Comparison of ENCODE assay signal across 1 cellular context in genomic region chr12:66297080-66297479, GRCh38.
TF ChIP-seq lines count a peak whose summit lies in the region.

No MANE protein-coding gene starts in this region.

TF ChIP-seq in GM23338, 12 proteins besides CTCF, POLR2A, EP300 and RAD21 (continued from another document):
- no peak for TF ChIP-seq ZNF462 (CRISPR knock-in tag; IDR thresholded peaks at IDR 0.05)
- no peak for TF ChIP-seq EZH2 (IDR thresholded peaks at IDR 0.05; ENCODE audit: low read depth, unreplicated experiment)
